In genomic region chr7:20796565-20796964, GRCh38 we compare ENCODE assay signal across 15 cellular contexts. TPM values are rescaled to one million over a fixed set of nuclear protein-coding genes. Genes with fewer than 3 reads are reported as not detected.
DNase-seq lines count a peak whose midpoint lies in the region; ATAC-seq and TF ChIP-seq lines count a peak whose summit lies in the region.
"Had no signal": no experiment of that assay in that cellular context is flagged by ENCODE, and none has a peak within 500 bp of the region (broad histone marks: within the 10 kb centered on the region; RNA-seq: fewer than 3 reads in every experiment).

No MANE protein-coding gene starts in this region.

- no peak overlapping the region for H3K27ac ChIP-seq in CD4-positive, CD25-positive, alpha-beta regulatory T cell (ENCODE audit: insufficient read depth, low read length, poor library complexity, severe bottlenecking)
- H3K27ac ChIP-seq in SU-DHL-6 (ENCODE audit: low read depth, low read length) (no peak overlapping the region), osteoblast (ENCODE audit: low read depth, low read length) (no peak overlapping the region)
- H3K27ac ChIP-seq: esophagus squamous epithelium had no signal

- peaks cover 71% of the 10 kb centered on the region for H3K27me3 ChIP-seq in CD4-positive, CD25-positive, alpha-beta regulatory T cell (ENCODE audit: control insufficient read depth, insufficient read depth, low read length)
- H3K27me3 ChIP-seq in SU-DHL-6 (ENCODE audit: low read length) (no peaks in the 10 kb centered on the region), osteoblast (ENCODE audit: insufficient read depth, low read length) (peaks cover 72% of the 10 kb centered on the region)

- H3K4me3 Mint-ChIP-seq in CD4-positive, CD25-positive, alpha-beta regulatory T cell, result peak overlapping the region; percentile 68 to 90 (median 80)
- H3K4me3 Mint-ChIP-seq in memory B cell, result peak overlapping the region; percentile 64

- H3K9me2 ChIP-seq in SU-DHL-6 (replicated peaks; ENCODE audit: insufficient read depth, low read length), result no peaks in the 10 kb centered on the region

- H3K4me1 Mint-ChIP-seq in CD4-positive, CD25-positive, alpha-beta regulatory T cell, result peaks cover 9 to 21% (median 15%) of the 10 kb centered on the region in 4 donors
- H3K4me1 Mint-ChIP-seq in memory B cell, result peaks cover 10% of the 10 kb centered on the region

- H3K9me3 ChIP-seq in CD4-positive, CD25-positive, alpha-beta regulatory T cell (ENCODE audit: control insufficient read depth in 2 of 2, low read length in 2 of 2), result peaks cover 19 to 21% of the 10 kb centered on the region in 2 experiments
- H3K9me3 ChIP-seq in SU-DHL-6 (ENCODE audit: insufficient read depth, low read length), result no peaks in the 10 kb centered on the region
- no peaks in the 10 kb centered on the region for H3K9me3 ChIP-seq in osteoblast (ENCODE audit: low read depth, low read length)
- H3K9me3 ChIP-seq: esophagus squamous epithelium had no signal

- H3F3A ChIP-seq in SU-DHL-6 (ENCODE audit: insufficient read depth), result no peaks in the 10 kb centered on the region

- peaks cover 17% of the 10 kb centered on the region for H3K4me1 ChIP-seq in CD4-positive, CD25-positive, alpha-beta regulatory T cell (ENCODE audit: control insufficient read depth, insufficient read depth, low read length, poor library complexity, severe bottlenecking)
- peaks cover 5% of the 10 kb centered on the region for H3K4me1 ChIP-seq in osteoblast (ENCODE audit: insufficient read depth, low read length)

- no peak for ATAC-seq in CD4-positive, CD25-positive, alpha-beta regulatory T cell (ENCODE audit: low read depth in 2 of 2)
- peak; percentile 22 for ATAC-seq in GM18909 (IDR thresholded peaks at IDR 0.05; ENCODE audit: poor library complexity, unreplicated experiment)
- ATAC-seq in memory B cell (ENCODE audit: low read depth), result peak; percentile 42
- ATAC-seq in HG03135 (IDR thresholded peaks at IDR 0.05; ENCODE audit: unreplicated experiment), result no peak
- no peak for ATAC-seq in GM19328 (IDR thresholded peaks at IDR 0.05; ENCODE audit: unreplicated experiment)
- ATAC-seq: activated CD8-positive, alpha-beta memory T cell treated with anti-CD3 and anti-CD28 coated beads, Interleukin-2, amount 10 ng/mL, durations not matched to agents 7 days and 5 days had no signal

- no peak for DNase-seq in CD4-positive, CD25-positive, alpha-beta regulatory T cell
- no peak for DNase-seq in memory B cell (ENCODE audit: low spot score in 2 of 2)
- DNase-seq in osteoblast (ENCODE audit: insufficient read length, low spot score, missing footprints), result no peak
- DNase-seq in T-helper 1 cell, result no peak
- DNase-seq: activated CD8-positive, alpha-beta memory T cell treated with anti-CD3 and anti-CD28 coated beads, Interleukin-2, amount 10 ng/mL, durations not matched to agents 7 days and 5 days; esophagus squamous epithelium; mesenchymal stem cell; NCI-H187 treated with DMSO at 0.1 percent for 48 hours; stimulated activated CD4-positive, alpha-beta T cell treated with anti-CD3 and anti-CD28 coated beads, Interleukin-1b, Interleukin-23, amount 100 ng/mL, for 48 hours had no signal

- no peaks in the 10 kb centered on the region for H4K20me1 ChIP-seq in SU-DHL-6 (ENCODE audit: low read depth, low read length)
- H4K20me1 ChIP-seq in osteoblast (ENCODE audit: insufficient read depth, low read length), result no peaks in the 10 kb centered on the region

- H3K36me3 ChIP-seq in CD4-positive, CD25-positive, alpha-beta regulatory T cell (ENCODE audit: control insufficient read depth, insufficient read depth, low read length), result no peaks in the 10 kb centered on the region
- no peaks in the 10 kb centered on the region for H3K36me3 ChIP-seq in SU-DHL-6 (ENCODE audit: low read length)
- H3K36me3 ChIP-seq in osteoblast (ENCODE audit: insufficient read depth, low read length), result no peaks in the 10 kb centered on the region
- H3K36me3 ChIP-seq: esophagus squamous epithelium had no signal

- no peak for TF ChIP-seq CTCF in SU-DHL-6 (IDR thresholded peaks at IDR 0.05; ENCODE audit: insufficient read depth, low read length, poor library complexity, severe bottlenecking)
- TF ChIP-seq CTCF in osteoblast (IDR thresholded peaks at IDR 0.05; ENCODE audit: extremely low read depth, low read depth, low read length), result no peak

- H3K9me3 Mint-ChIP-seq in CD4-positive, CD25-positive, alpha-beta regulatory T cell, result peaks cover 0 to 18% (median 8%) of the 10 kb centered on the region in 7 donors
- no peaks in the 10 kb centered on the region for H3K9me3 Mint-ChIP-seq in memory B cell

- peaks cover 4% of the 10 kb centered on the region for H3K36me3 Mint-ChIP-seq in CD4-positive, CD25-positive, alpha-beta regulatory T cell
- no peaks in the 10 kb centered on the region for H3K36me3 Mint-ChIP-seq in memory B cell
- H3K36me3 Mint-ChIP-seq: activated CD8-positive, alpha-beta memory T cell treated with anti-CD3 and anti-CD28 coated beads, Interleukin-2, amount 10 ng/mL, durations not matched to agents 7 days and 5 days had no signal

- H2AFZ ChIP-seq in SU-DHL-6 (ENCODE audit: low read depth, low read length, severe bottlenecking), result no peak overlapping the region
- no peak overlapping the region for H2AFZ ChIP-seq in osteoblast (ENCODE audit: low read length)

- no peaks in the 10 kb centered on the region for H3K79me2 ChIP-seq in SU-DHL-6 (ENCODE audit: insufficient read depth, low read length)
- no peaks in the 10 kb centered on the region for H3K79me2 ChIP-seq in osteoblast (ENCODE audit: insufficient read depth, low read length)

- H3K27ac Mint-ChIP-seq in CD4-positive, CD25-positive, alpha-beta regulatory T cell, result no peak overlapping the region
- peak overlapping the region; percentile 60 for H3K27ac Mint-ChIP-seq in memory B cell
- H3K27ac Mint-ChIP-seq: activated CD8-positive, alpha-beta memory T cell treated with anti-CD3 and anti-CD28 coated beads, Interleukin-2, amount 10 ng/mL, durations not matched to agents 7 days and 5 days had no signal

- peak overlapping the region; percentile 52 for H3K4me2 ChIP-seq in SU-DHL-6 (ENCODE audit: low read depth, low read length, poor library complexity, severe bottlenecking)
- H3K4me2 ChIP-seq in osteoblast (ENCODE audit: insufficient read depth, low read length), result no peak overlapping the region

- H3K9ac ChIP-seq in SU-DHL-6 (ENCODE audit: low read length), result no peak overlapping the region

- peak overlapping the region; percentile 58 for H3K4me3 ChIP-seq in CD4-positive, CD25-positive, alpha-beta regulatory T cell (ENCODE audit: low read depth, low read length)
- H3K4me3 ChIP-seq in SU-DHL-6 (ENCODE audit: insufficient read depth, low read length, poor library complexity, severe bottlenecking), result no peak overlapping the region
- no peak overlapping the region for H3K4me3 ChIP-seq in osteoblast (ENCODE audit: insufficient read depth, low read length)

- H3K27me3 Mint-ChIP-seq in CD4-positive, CD25-positive, alpha-beta regulatory T cell, result peaks cover 87% of the 10 kb centered on the region
- peaks cover 22% of the 10 kb centered on the region for H3K27me3 Mint-ChIP-seq in memory B cell

RNA-seq across cellular contexts. Expression of gene SP8, which starts 9.9 kb away (rescaled TPM):
- total RNA-seq in CD4-positive, CD25-positive, alpha-beta regulatory T cell, result not detected
- not detected for polyA plus RNA-seq in CD4-positive, CD25-positive, alpha-beta regulatory T cell
- total RNA-seq in osteoblast, result not detected in 2 replicates
- total RNA-seq: activated CD8-positive, alpha-beta memory T cell treated with anti-CD3 and anti-CD28 coated beads, Interleukin-2, amount 10 ng/mL, durations not matched to agents 7 days and 5 days; esophagus squamous epithelium had no signal
- polyA plus RNA-seq: adipose tissue, BJ had no signal

Comparison
In these comparisons a context has a peak if more than half of its experiments do, and no peak if none do; other contexts are left out.
1. ATAC-seq: peak in GM18909 (single experiment) and memory B cell (single experiment); none in CD4-positive, CD25-positive, alpha-beta regulatory T cell (0 of 2), HG03135 (single experiment) and GM19328 (single experiment).